ENCODE assay signal across 9 cellular contexts in the genomic region with DNA sequence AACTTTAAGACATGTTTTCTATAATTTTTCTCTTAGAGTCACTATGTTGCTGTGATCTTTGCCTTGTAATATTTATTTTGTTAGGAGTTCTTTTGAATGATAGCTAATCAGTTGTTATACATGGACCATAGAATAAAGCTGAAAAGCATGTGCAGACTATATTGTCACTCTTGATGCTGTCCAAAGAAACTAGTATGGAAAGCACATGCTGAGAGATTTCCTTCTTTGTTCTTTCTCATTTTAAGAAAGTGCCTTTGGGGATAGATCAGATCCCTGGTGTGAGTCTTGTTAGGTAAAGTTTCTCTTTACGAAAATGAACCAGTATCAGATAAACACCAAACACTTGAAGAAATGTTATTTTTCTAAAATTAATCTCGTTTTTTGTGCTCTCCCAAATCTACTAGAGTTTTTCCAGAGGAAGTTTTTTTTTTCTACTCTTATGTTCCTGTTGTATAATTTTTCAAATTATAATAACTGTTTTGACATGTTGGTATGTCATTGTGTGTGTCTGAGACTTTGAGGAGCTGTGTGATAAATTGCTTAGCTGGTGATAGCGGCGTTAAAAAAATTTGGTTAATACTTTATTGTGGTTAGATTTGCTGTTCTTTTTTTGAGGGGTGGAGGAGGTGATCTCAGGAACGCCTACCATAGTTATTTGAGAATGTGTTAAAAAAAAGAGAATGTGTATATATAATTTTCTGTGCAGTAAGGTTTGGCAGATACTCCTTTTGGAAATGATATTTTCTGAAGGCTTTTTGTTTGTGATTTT. TPM values are rescaled to one million over a fixed set of nuclear protein-coding genes. Genes with fewer than 3 reads are reported as not detected.
DNase-seq lines count a peak whose midpoint lies in the region; ATAC-seq and TF ChIP-seq lines count a peak whose summit lies in the region.
"Had no signal": no experiment of that assay in that cellular context is flagged by ENCODE, and none has a peak within 500 bp of the region (broad histone marks: within the 10 kb centered on the region; RNA-seq: fewer than 3 reads in every experiment).

No MANE protein-coding gene starts in this region.

- H3K4me1 ChIP-seq in MM.1S (ENCODE audit: low read length): peaks cover 11% of the 10 kb centered on the region; the same call in 1 of the 2 replicates

- H4K20me1 ChIP-seq in MM.1S (ENCODE audit: insufficient read depth, low read length): 0 out of 2 replicates have a peak, but pooled peaks cover 12% of the 10 kb centered on the region

- H3K4me3 ChIP-seq in MM.1S (ENCODE audit: low read length): peak overlapping the region; percentile 80

- ATAC-seq in GM18520 (IDR thresholded peaks at IDR 0.05; ENCODE audit: unreplicated experiment): no peak

- DNase-seq in CD14-positive monocyte (ENCODE audit: low spot score) (no peak), MM.1S (no peak), neural crest cell (ENCODE audit: low read depth, low spot score) (no peak), middle frontal gyrus (ENCODE audit: extremely low spot score, low spot score) (no peak), NCI-H2196 treated with DMSO at 0.1 percent for 48 hours (lab: John Stamatoyannopoulos, UW; ENCODE audit: unreplicated experiment) (no peak), DMS 273 (lab: John Stamatoyannopoulos, UW; ENCODE audit: unreplicated experiment) (no peak)
- DNase-seq: cerebellar nuclear complex had no signal

- H3K9me3 Mint-ChIP-seq in CD14-positive monocyte (no peaks in the 10 kb centered on the region), neural crest cell (no peaks in the 10 kb centered on the region)
- H3K9me3 Mint-ChIP-seq in dendritic cell treated with granulocyte-macrophage colony-stimulating factor and Interleukin-4, amounts not matched to agents 40 ng/mL and 50 ng/mL, for 4 days: no peaks in the 10 kb centered on the region

- H3K4me2 ChIP-seq in MM.1S (ENCODE audit: low read depth, low read length): peak overlapping the region; percentile 74

- H3K36me3 ChIP-seq in MM.1S (replicated peaks; ENCODE audit: insufficient read depth, low read length): no peaks in the 10 kb centered on the region

- peaks cover 72% of the 10 kb centered on the region for H3K79me2 ChIP-seq in MM.1S (ENCODE audit: low read length)

- intact Hi-C loops in CD14-positive monocyte (cut with micrococcal nuclease): loop anchor here in 1 of 2 donors (10.0 kb wide), 1 partner anchor 169 kb away; the partner anchor contains the start of gene CLN6
- intact Hi-C loops in dendritic cell treated with granulocyte-macrophage colony-stimulating factor and Interleukin-4, amounts not matched to agents 40 ng/mL and 50 ng/mL, for 4 days (cut with micrococcal nuclease): no loop called here

- H3K4me3 Mint-ChIP-seq in CD14-positive monocyte: peak overlapping the region; percentile 49 to 97
- H3K4me3 Mint-ChIP-seq in dendritic cell treated with granulocyte-macrophage colony-stimulating factor and Interleukin-4, amounts not matched to agents 40 ng/mL and 50 ng/mL, for 4 days: peak overlapping the region; percentile 86
- peak overlapping the region; percentile 98 for H3K4me3 Mint-ChIP-seq in neural crest cell

- H3K27me3 Mint-ChIP-seq in CD14-positive monocyte (ENCODE audit: low read depth in 3 of 3) (no peaks in the 10 kb centered on the region), neural crest cell (ENCODE audit: low read depth) (no peaks in the 10 kb centered on the region)
- H3K27me3 Mint-ChIP-seq in dendritic cell treated with granulocyte-macrophage colony-stimulating factor and Interleukin-4, amounts not matched to agents 40 ng/mL and 50 ng/mL, for 4 days: no peaks in the 10 kb centered on the region

- H3K4me1 Mint-ChIP-seq in CD14-positive monocyte (peaks cover 60% of the 10 kb centered on the region), neural crest cell (peaks cover 50% of the 10 kb centered on the region)
- peaks cover 33% of the 10 kb centered on the region for H3K4me1 Mint-ChIP-seq in dendritic cell treated with granulocyte-macrophage colony-stimulating factor and Interleukin-4, amounts not matched to agents 40 ng/mL and 50 ng/mL, for 4 days (ENCODE audit: low read depth)

- H3K9me2 ChIP-seq in MM.1S (replicated peaks; ENCODE audit: insufficient read depth, low read length): no peaks in the 10 kb centered on the region

- no peaks in the 10 kb centered on the region; the same call in 1 of the 2 replicates for H3F3A ChIP-seq in MM.1S (ENCODE audit: insufficient read depth, low read length)

- H3K9me3 ChIP-seq in MM.1S (replicated peaks; ENCODE audit: insufficient read depth, low read length): no peaks in the 10 kb centered on the region

- TF ChIP-seq CTCF in CD14-positive monocyte (IDR thresholded peaks at IDR 0.05): no peak
- no peak for TF ChIP-seq CTCF in MM.1S (IDR thresholded peaks at IDR 0.05; ENCODE audit: low read length)
- no peak for TF ChIP-seq CTCF in neural crest cell (conservative IDR thresholded peaks at IDR 0.05)

- no peaks in the 10 kb centered on the region for H3K27me3 ChIP-seq in MM.1S (replicated peaks; ENCODE audit: insufficient read depth, low read length)

- peak overlapping the region; percentile 17; the same call in 1 of the 2 replicates for H3K9ac ChIP-seq in MM.1S (ENCODE audit: low read length)

- H3K27ac Mint-ChIP-seq in CD14-positive monocyte (peak overlapping the region in 4 of 7 donors; percentile 6 to 91 (median 40)), neural crest cell (ENCODE audit: unreplicated experiment) (peak overlapping the region; percentile 3)
- H3K27ac Mint-ChIP-seq in dendritic cell treated with granulocyte-macrophage colony-stimulating factor and Interleukin-4, amounts not matched to agents 40 ng/mL and 50 ng/mL, for 4 days: peak overlapping the region; percentile 93

- no peak overlapping the region for H3K27ac ChIP-seq in MM.1S (ENCODE audit: low read length)

- H2AFZ ChIP-seq in MM.1S (ENCODE audit: low read length): no peak overlapping the region

- H3K36me3 Mint-ChIP-seq in CD14-positive monocyte (peaks cover 4 to 9% of the 10 kb centered on the region in 2 donors), neural crest cell (ENCODE audit: low read depth) (no peaks in the 10 kb centered on the region)
- H3K36me3 Mint-ChIP-seq in dendritic cell treated with granulocyte-macrophage colony-stimulating factor and Interleukin-4, amounts not matched to agents 40 ng/mL and 50 ng/mL, for 4 days (ENCODE audit: low read depth): peaks cover 37% of the 10 kb centered on the region

RNA-seq across cellular contexts. Expression of gene PIAS1, which starts 2.2 kb away (rescaled TPM):
- 100 to 1,000 TPM in 1 of 2 donors, 10 to 100 TPM in 1; 89.8 to 109 TPM for polyA plus RNA-seq in CD14-positive monocyte
- 41.3 and 42.6 TPM in 2 replicates for total RNA-seq in neural crest cell

Comparison
In these comparisons a context has a peak if more than half of its experiments do, and no peak if none do; other contexts are left out.
1. H3K27ac Mint-ChIP-seq: peak in every context shown above with its lines; median percentile 93 in dendritic cell treated with granulocyte-macrophage colony-stimulating factor and Interleukin-4, amounts not matched to agents 40 ng/mL and 50 ng/mL, for 4 days; 40 in CD14-positive monocyte; 3 in neural crest cell.